11 cellular contexts compared by ENCODE assay signal in the genomic region with DNA sequence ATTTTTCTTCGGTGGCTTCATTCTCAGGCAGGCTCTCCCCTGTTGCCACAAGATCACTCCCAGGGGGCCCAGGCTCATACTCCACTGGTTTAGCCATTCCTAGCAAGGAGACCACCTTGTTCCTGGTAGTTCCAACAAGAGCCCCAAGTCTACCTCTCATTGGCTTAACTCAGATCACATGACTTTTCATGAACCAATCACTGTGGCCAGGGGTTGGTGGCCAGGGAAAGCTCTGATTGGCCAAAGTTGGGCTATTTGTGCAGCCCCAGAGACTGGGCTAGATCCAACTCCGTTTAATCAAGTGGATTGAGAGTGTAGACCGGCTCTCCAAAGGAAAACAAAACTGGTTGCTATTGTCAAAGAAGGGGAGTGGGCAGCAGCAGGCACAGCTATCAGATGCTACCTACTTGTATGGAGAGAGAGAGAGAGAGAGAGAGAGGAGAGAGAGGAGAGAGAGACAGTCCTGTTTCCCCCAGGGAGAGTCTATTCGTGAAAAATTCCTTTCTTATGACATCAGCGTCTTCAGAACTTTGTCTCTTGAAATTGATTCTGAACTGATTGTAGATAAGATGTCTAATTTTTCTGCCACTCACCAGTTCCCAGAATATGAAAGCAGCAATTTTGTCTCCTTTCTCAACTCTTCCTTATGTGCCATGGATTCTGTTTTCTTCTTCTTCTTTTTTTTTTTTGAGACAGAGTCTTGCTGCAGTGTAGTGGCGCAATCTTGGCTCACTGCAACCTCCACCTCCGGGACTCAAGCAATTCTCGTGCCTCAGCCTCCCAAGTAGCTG. TPM values are rescaled to one million over a fixed set of nuclear protein-coding genes. Genes with fewer than 3 reads are reported as not detected.
DNase-seq lines count a peak whose midpoint lies in the region; ATAC-seq and TF ChIP-seq lines count a peak whose summit lies in the region.
"Had no signal": no experiment of that assay in that cellular context is flagged by ENCODE, and none has a peak within 500 bp of the region (broad histone marks: within the 10 kb centered on the region; RNA-seq: fewer than 3 reads in every experiment).

No MANE protein-coding gene starts in this region.

- H3K4me3 Mint-ChIP-seq in WTC11 = no peak overlapping the region

- DNase-seq in COLO829 (ENCODE audit: low spot score) = peak; percentile 61
- DNase-seq in LHCN-M2 (ENCODE audit: low read depth) = peak; percentile 46
- no peak for DNase-seq in WTC11 (ENCODE audit: low spot score)
- peak; percentile 69 for DNase-seq in kidney tubule cell (ENCODE audit: low spot score)
- DNase-seq in activated CD8-positive, alpha-beta memory T cell treated with anti-CD3 and anti-CD28 coated beads, Interleukin-2, amount 50 U/mL, for 48 hours = no peak
- no peak for DNase-seq in Kasumi-1 (lab: John Stamatoyannopoulos, UW)
- DNase-seq: activated CD4-positive, alpha-beta T cell treated with anti-CD3 and anti-CD28 coated beads for 48 hours; cortex of kidney; NCI-H1417 had no signal

- H3K27me3 Mint-ChIP-seq in WTC11 (ENCODE audit: low read depth) = peaks cover 13% of the 10 kb centered on the region; the same call in 1 of the 2 replicates

- peaks cover 2% of the 10 kb centered on the region for H3K9me3 Mint-ChIP-seq in WTC11

- POLR2A ChIA-PET in WTC11 (lab: Charles Lee) = interaction anchor here (0.6 to 0.8 kb wide), 3 partner anchors 94 to 133 kb away, joined by 3 to 4 read pairs (median 4); a partner anchor contains a TSS

- peaks cover 6% of the 10 kb centered on the region for H3K4me1 Mint-ChIP-seq in WTC11

- peak overlapping the region; percentile 86 for H3K27ac Mint-ChIP-seq in WTC11

- CTCF ChIA-PET in WTC11 (lab: Charles Lee) = interaction anchor here (0.6 to 2.7 kb wide), 6 partner anchors 12 to 167 kb away, joined by 3 to 6 read pairs (median 5); no protein-coding TSS in a partner anchor

- no peak for TF ChIP-seq CTCF in WTC11 (IDR thresholded peaks at IDR 0.05)

- ATAC-seq in WTC11 (peak; percentile 95), HG03175 (IDR thresholded peaks at IDR 0.05; ENCODE audit: unreplicated experiment) (no peak), GM18498 (IDR thresholded peaks at IDR 0.05; ENCODE audit: unreplicated experiment) (no peak)

- H3K36me3 Mint-ChIP-seq in WTC11 = no peaks in the 10 kb centered on the region

TF ChIP-seq in WTC11, 78 proteins besides CTCF, POLR2A, EP300 and RAD21:
- TF ChIP-seq, protein P1, sequence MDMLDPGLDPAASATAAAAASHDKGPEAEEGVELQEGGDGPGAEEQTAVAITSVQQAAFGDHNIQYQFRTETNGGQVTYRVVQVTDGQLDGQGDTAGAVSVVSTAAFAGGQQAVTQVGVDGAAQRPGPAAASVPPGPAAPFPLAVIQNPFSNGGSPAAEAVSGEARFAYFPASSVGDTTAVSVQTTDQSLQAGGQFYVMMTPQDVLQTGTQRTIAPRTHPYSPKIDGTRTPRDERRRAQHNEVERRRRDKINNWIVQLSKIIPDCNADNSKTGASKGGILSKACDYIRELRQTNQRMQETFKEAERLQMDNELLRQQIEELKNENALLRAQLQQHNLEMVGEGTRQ (CRISPR knock-in tag; IDR thresholded peaks at IDR 0.05) = peak; percentile 76
- TF ChIP-seq NFYB (CRISPR knock-in tag; conservative IDR thresholded peaks at IDR 0.05; ENCODE audit: low read depth) (peak; percentile 85), RORB (CRISPR knock-in tag; IDR thresholded peaks at IDR 0.05) (no peak), NR1H2 (CRISPR knock-in tag; IDR thresholded peaks at IDR 0.05) (no peak)
- TF ChIP-seq, protein P2, sequence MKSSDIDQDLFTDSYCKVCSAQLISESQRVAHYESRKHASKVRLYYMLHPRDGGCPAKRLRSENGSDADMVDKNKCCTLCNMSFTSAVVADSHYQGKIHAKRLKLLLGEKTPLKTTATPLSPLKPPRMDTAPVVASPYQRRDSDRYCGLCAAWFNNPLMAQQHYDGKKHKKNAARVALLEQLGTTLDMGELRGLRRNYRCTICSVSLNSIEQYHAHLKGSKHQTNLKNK (CRISPR knock-in tag; IDR thresholded peaks at IDR 0.05) = no peak
- TF ChIP-seq, protein P3, sequence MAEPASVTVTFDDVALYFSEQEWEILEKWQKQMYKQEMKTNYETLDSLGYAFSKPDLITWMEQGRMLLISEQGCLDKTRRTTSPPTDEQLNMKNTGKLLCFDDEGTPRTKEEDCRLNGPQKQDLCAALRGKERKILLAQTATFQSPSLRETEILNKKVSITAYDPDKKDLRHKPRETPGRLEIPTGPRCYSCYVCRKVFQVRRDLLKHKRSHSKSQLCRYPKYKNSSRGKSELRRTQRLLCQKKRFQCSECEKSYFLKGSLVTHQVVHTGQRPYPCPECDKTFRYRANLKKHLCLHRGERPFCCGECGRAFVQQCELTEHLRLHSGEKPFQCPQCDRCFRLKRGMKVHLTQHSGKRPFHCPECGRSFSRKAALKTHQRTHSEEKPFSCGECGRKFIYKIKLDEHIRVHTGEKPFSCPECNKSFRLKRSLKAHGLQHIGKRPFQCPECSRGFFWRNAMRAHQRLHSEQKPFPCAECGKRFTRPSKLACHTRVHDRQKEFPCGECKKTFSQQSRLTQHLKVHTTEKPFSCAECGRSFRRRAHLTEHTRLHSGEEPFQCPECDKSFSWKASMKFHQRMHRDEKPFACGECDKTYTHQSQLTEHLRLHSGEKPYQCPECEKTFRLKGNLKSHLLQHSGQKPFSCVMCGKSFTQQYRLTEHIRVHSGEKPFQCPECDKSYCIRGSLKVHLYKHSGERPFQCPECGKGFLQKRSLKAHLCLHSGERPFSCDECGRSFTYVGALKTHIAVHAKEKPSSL (CRISPR knock-in tag; conservative IDR thresholded peaks at IDR 0.05) = no peak
- TF ChIP-seq, protein P4, sequence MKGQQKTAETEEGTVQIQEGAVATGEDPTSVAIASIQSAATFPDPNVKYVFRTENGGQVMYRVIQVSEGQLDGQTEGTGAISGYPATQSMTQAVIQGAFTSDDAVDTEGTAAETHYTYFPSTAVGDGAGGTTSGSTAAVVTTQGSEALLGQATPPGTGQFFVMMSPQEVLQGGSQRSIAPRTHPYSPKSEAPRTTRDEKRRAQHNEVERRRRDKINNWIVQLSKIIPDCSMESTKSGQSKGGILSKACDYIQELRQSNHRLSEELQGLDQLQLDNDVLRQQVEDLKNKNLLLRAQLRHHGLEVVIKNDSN (CRISPR knock-in tag; IDR thresholded peaks at IDR 0.05) = 0 out of 2 replicates have a peak, but pooled peaks have one; percentile 17

RNA-seq across cellular contexts. Expression of a gene that starts 5.9 kb away (rescaled TPM):
- 0.06 and 0.13 TPM in 2 replicates for total RNA-seq in LHCN-M2 (2014; rRNA removed)
- polyA plus RNA-seq in LHCN-M2 (2012) = 0.68 TPM
- 1.9 to 2.9 TPM (median 2.3 TPM) in 3 replicates for total RNA-seq in WTC11 (2021)

RNA-seq across cellular contexts. Expression of a gene that starts 21.7 kb away (rescaled TPM):
- not detected in 2 replicates for total RNA-seq in LHCN-M2 (2014; rRNA removed)
- polyA plus RNA-seq in LHCN-M2 (2012) = not detected
- total RNA-seq in WTC11 (2021) = not detected in 3 replicates

RNA-seq across cellular contexts. Expression of a gene that starts 33.5 kb away (rescaled TPM):
- total RNA-seq in LHCN-M2 (2014; rRNA removed) (52.1 and 54.3 TPM in 2 replicates), WTC11 (2021) (13.7 to 15.9 TPM (median 15.0 TPM) in 3 replicates)
- polyA plus RNA-seq in LHCN-M2 (2012) = 31.6 TPM

Comparison
In these comparisons a context has a peak if more than half of its experiments do, and no peak if none do; other contexts are left out.
1. DNase-seq: peak in COLO829 (single experiment), LHCN-M2 (single experiment) and kidney tubule cell (single experiment); none in WTC11 (single experiment), activated CD8-positive, alpha-beta memory T cell treated with anti-CD3 and anti-CD28 coated beads, Interleukin-2, amount 50 U/mL, for 48 hours (single experiment) and Kasumi-1 (0 of 2).